ENCODE assay signal across 8 cellular contexts in the genomic region with DNA sequence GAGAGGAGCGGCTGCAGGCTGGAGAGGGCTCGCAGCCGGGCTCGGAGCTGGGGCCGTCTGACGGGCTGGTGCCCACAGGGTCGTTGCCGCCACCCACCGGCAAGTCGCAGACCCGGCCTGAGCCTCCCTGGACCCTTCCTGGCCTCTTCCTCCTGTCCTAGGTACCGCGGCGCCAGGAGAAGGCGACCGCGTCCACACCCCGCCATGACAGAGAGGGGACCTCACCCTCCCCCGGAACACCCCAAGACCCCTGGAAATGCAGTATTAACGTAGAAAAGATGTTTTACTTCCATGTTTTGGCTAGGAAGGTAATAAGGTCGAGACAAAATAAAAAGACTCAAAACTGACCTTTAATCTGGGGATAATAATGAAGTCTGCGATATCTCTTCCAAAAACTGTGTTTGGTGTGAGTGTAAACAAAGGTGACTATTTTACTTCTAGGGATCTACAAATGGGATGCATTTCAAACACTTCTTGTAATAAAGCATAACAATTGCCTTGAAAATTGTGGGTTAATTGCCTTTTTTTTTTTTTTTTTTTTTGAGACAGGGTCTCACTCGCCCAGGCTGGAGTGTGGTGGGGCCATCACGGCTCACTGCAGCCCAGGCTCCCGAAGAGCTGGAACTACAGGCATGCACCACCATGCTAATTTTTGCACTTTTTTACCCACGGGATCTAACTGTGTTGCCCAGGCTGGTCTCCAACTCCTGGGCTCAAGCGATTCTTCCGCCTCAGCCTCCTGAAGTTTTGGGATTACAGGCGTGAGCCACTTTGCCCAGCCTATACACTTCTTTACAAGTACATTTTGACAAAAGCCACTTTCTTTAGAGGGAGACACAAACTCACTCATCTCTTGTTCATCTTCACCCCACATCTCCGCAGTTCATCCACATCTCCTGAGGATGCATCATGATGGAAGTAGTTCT. TPM values are rescaled to one million over a fixed set of nuclear protein-coding genes. Genes with fewer than 3 reads are reported as not detected.
A peak's percentile ranks its signal among the peaks of the same experiment; 100 is the strongest.
DNase-seq lines count a peak whose midpoint lies in the region; ATAC-seq and TF ChIP-seq lines count a peak whose summit lies in the region.

No MANE protein-coding gene starts in this region.

- peak overlapping the region; percentile 97 for H3K27ac ChIP-seq in CD8-positive, alpha-beta T cell (ENCODE audit: low read depth, low read length)
- H3K27ac ChIP-seq in SK-N-SH (ENCODE audit: low read depth in 2 of 2, low read length in 1 of 2), result peak overlapping the region; percentile 98 to 99

- H3K36me3 ChIP-seq in CD8-positive, alpha-beta T cell (ENCODE audit: insufficient read depth, low read length), result peaks cover 33% of the 10 kb centered on the region
- peaks cover 27 to 35% of the 10 kb centered on the region in 2 experiments for H3K36me3 ChIP-seq in SK-N-SH (replicated peaks in 1 of 2; ENCODE audit: control insufficient read depth in 1 of 2, insufficient read depth in 2 of 2, low read length in 1 of 2)

- CTCF ChIA-PET in CD8-positive, alpha-beta T cell (lab: Charles Lee), result interaction anchor here (1.2 kb wide), 1 partner anchor 15 kb away, joined by 3 read pairs; the partner anchor contains the start of gene SYF2
- CTCF ChIA-PET in SK-N-SH (lab: Yijun Ruan, JAX), result interaction anchor here (0.6 to 1.4 kb wide), 6 partner anchors 9 to 789 kb away, joined by 3 to 4 read pairs (median 4); no protein-coding TSS in a partner anchor

- no peaks in the 10 kb centered on the region for H3K9me3 ChIP-seq in CD8-positive, alpha-beta T cell (ENCODE audit: low read length)
- H3K9me3 ChIP-seq in SK-N-SH, result no peaks in the 10 kb centered on the region

- H3K79me2 ChIP-seq in SK-N-SH (ENCODE audit: insufficient read depth), result peaks cover 62% of the 10 kb centered on the region

- no peaks in the 10 kb centered on the region for H3K9me2 ChIP-seq in SK-N-SH

- H3K4me1 Mint-ChIP-seq in CD8-positive, alpha-beta T cell (ENCODE audit: low read depth), result peaks cover 38% of the 10 kb centered on the region
- H3K4me1 Mint-ChIP-seq in glutamatergic neuron (ENCODE audit: low read depth, unreplicated experiment), result peaks cover 10% of the 10 kb centered on the region
- H3K4me1 Mint-ChIP-seq in stimulated activated effector memory CD8-positive, alpha-beta T cell treated with anti-CD3 and anti-CD28 coated beads, Interleukin-12 subunit alpha, Interleukin-12 subunit beta, amount 100 ng/mL, for 72 hours, result peaks cover 41% of the 10 kb centered on the region

- peak; percentile 39 for TF ChIP-seq RAD21 in SK-N-SH (IDR thresholded peaks at IDR 0.05; ENCODE audit: low read length)

- intact Hi-C loops in CD8-positive, alpha-beta T cell (cut with DNase I, micrococcal nuclease), result loop anchor here (1.0 to 10.0 kb wide), 8 partner anchors 16 to 867 kb away; partner anchors contain the start of genes SYF2 (in 2 of the 2), TMEM50A (in 2 of the 2), CLIC4 (in 1 of the 2) and MACO1 (in 1 of the 2)

- POLR2A ChIA-PET in CD8-positive, alpha-beta T cell (lab: Charles Lee), result interaction anchor here (0.6 to 5.4 kb wide), 18 partner anchors 9 to 1253 kb away, joined by 3 to 131 read pairs (median 4); partner anchors contain the start of gene SYF2
- POLR2A ChIA-PET in SK-N-SH (lab: Yijun Ruan, JAX), result interaction anchor here (0.5 to 1.7 kb wide), 9 partner anchors 8 to 1009 kb away, joined by 3 to 24 read pairs (median 3); partner anchors contain the start of genes SYF2 and TMEM50A

- H3F3A ChIP-seq in SK-N-SH (replicated peaks; ENCODE audit: insufficient read depth), result peaks cover 10% of the 10 kb centered on the region

- no peaks in the 10 kb centered on the region for H3K9me3 Mint-ChIP-seq in CD8-positive, alpha-beta T cell
- H3K9me3 Mint-ChIP-seq in glutamatergic neuron (ENCODE audit: unreplicated experiment), result peaks cover 7% of the 10 kb centered on the region
- no peaks in the 10 kb centered on the region for H3K9me3 Mint-ChIP-seq in stimulated activated effector memory CD8-positive, alpha-beta T cell treated with anti-CD3 and anti-CD28 coated beads, Interleukin-12 subunit alpha, Interleukin-12 subunit beta, amount 100 ng/mL, for 72 hours

- peak overlapping the region; percentile 82 for H3K4me3 ChIP-seq in CD8-positive, alpha-beta T cell (ENCODE audit: low read depth, low read length)
- H3K4me3 ChIP-seq in SK-N-SH (ENCODE audit: low read depth in 2 of 2, low read length in 1 of 2), result peak overlapping the region; percentile 86 to 96

- peaks cover 36% of the 10 kb centered on the region for H3K4me1 ChIP-seq in CD8-positive, alpha-beta T cell (ENCODE audit: insufficient read depth, low read length)
- peaks cover 11 to 18% of the 10 kb centered on the region in 2 experiments; a peak in 3 of 4 replicates for H3K4me1 ChIP-seq in SK-N-SH (ENCODE audit: control insufficient read depth in 1 of 2, insufficient read depth in 2 of 2, low read depth in 1 of 2, low read length in 1 of 2)

- no peak for TF ChIP-seq CTCF in CD8-positive, alpha-beta T cell (IDR thresholded peaks at IDR 0.05)
- peak; percentile 27; the same call in 1 of the 2 replicates for TF ChIP-seq CTCF in SK-N-SH (IDR thresholded peaks at IDR 0.05)
- no peak for TF ChIP-seq CTCF in glutamatergic neuron (IDR thresholded peaks at IDR 0.05; ENCODE audit: partially characterized antibody, unreplicated experiment)

- peak overlapping the region; percentile 99 for H3K27ac Mint-ChIP-seq in CD8-positive, alpha-beta T cell
- H3K27ac Mint-ChIP-seq in glutamatergic neuron (ENCODE audit: unreplicated experiment), result peak overlapping the region; percentile 92
- H3K27ac Mint-ChIP-seq in stimulated activated effector memory CD8-positive, alpha-beta T cell treated with anti-CD3 and anti-CD28 coated beads, Interleukin-12 subunit alpha, Interleukin-12 subunit beta, amount 100 ng/mL, for 72 hours, result peak overlapping the region; percentile 99

- peak overlapping the region; percentile 95 for H3K4me2 ChIP-seq in SK-N-SH

- peaks cover 34% of the 10 kb centered on the region for H4K20me1 ChIP-seq in SK-N-SH (ENCODE audit: insufficient read depth)

- H3K4me3 Mint-ChIP-seq in CD8-positive, alpha-beta T cell, result peak overlapping the region; percentile 96
- peak overlapping the region; percentile 76 for H3K4me3 Mint-ChIP-seq in glutamatergic neuron (ENCODE audit: unreplicated experiment)
- peak overlapping the region; percentile 93 for H3K4me3 Mint-ChIP-seq in stimulated activated effector memory CD8-positive, alpha-beta T cell treated with anti-CD3 and anti-CD28 coated beads, Interleukin-12 subunit alpha, Interleukin-12 subunit beta, amount 100 ng/mL, for 72 hours

- H3K27me3 ChIP-seq in CD8-positive, alpha-beta T cell (ENCODE audit: insufficient read depth, low read length), result no peaks in the 10 kb centered on the region
- H3K27me3 ChIP-seq in SK-N-SH (ENCODE audit: insufficient read depth), result no peaks in the 10 kb centered on the region

- H3K36me3 Mint-ChIP-seq in CD8-positive, alpha-beta T cell, result peaks cover 39% of the 10 kb centered on the region
- no peaks in the 10 kb centered on the region for H3K36me3 Mint-ChIP-seq in glutamatergic neuron (ENCODE audit: unreplicated experiment)
- peaks cover 64% of the 10 kb centered on the region for H3K36me3 Mint-ChIP-seq in stimulated activated effector memory CD8-positive, alpha-beta T cell treated with anti-CD3 and anti-CD28 coated beads, Interleukin-12 subunit alpha, Interleukin-12 subunit beta, amount 100 ng/mL, for 72 hours

- 31% methylated on average over 26 of the region's 30 CpGs for WGBS in SK-N-SH (ENCODE audit: low lambda C conversion rate)

- peak overlapping the region; percentile 99 for H3K9ac ChIP-seq in SK-N-SH

- no peak for DNase-seq in CD8-positive, alpha-beta T cell
- DNase-seq in SK-N-SH (no peak), glutamatergic neuron (no peak), Ammon's horn (ENCODE audit: low spot score) (no peak), KG1 (lab: John Stamatoyannopoulos, UW) (no peak)
- no peak for DNase-seq in stimulated activated effector memory CD8-positive, alpha-beta T cell treated with anti-CD3 and anti-CD28 coated beads, Interleukin-12 subunit alpha, Interleukin-12 subunit beta, amount 100 ng/mL, for 72 hours (ENCODE audit: low spot score in 2 of 2)

- no peak for TF ChIP-seq EP300 in SK-N-SH (IDR thresholded peaks at IDR 0.05; ENCODE audit: borderline replicate concordance in 1 of 2, low read depth in 1 of 2, low read length in 1 of 2)

- peak overlapping the region; percentile 66; the same call in 1 of the 2 replicates for H2AFZ ChIP-seq in SK-N-SH (ENCODE audit: low read depth)

- no peak for ATAC-seq in CD8-positive, alpha-beta T cell
- ATAC-seq in GM21737 (IDR thresholded peaks at IDR 0.05; ENCODE audit: unreplicated experiment), result peak; percentile 43
- ATAC-seq in stimulated activated effector memory CD8-positive, alpha-beta T cell treated with anti-CD3 and anti-CD28 coated beads, Interleukin-12 subunit alpha, Interleukin-12 subunit beta, amount 100 ng/mL, for 72 hours, result peak; percentile 65
- ATAC-seq in GM18517 (IDR thresholded peaks at IDR 0.05; ENCODE audit: unreplicated experiment), result no peak

- no peaks in the 10 kb centered on the region for H3K27me3 Mint-ChIP-seq in CD8-positive, alpha-beta T cell (ENCODE audit: low read depth)
- H3K27me3 Mint-ChIP-seq in glutamatergic neuron (ENCODE audit: unreplicated experiment), result peaks cover 10% of the 10 kb centered on the region

TF ChIP-seq in SK-N-SH, 30 proteins besides CTCF, POLR2A, EP300 and RAD21 (continues in another document):
- peak; percentile 65; the same call in 1 of the 2 replicates for TF ChIP-seq SIN3A (IDR thresholded peaks at IDR 0.05; ENCODE audit: borderline replicate concordance, low read depth, low read length)
- TF ChIP-seq TAF1 (IDR thresholded peaks at IDR 0.05; ENCODE audit: borderline replicate concordance, low read depth, low read length), result peak; percentile 45; the same call in 1 of the 2 replicates
- no peak for TF ChIP-seq NRF1 (IDR thresholded peaks at IDR 0.05; ENCODE audit: low read depth, low read length)
- TF ChIP-seq GATA2 (CRISPR knock-in tag; IDR thresholded peaks at IDR 0.05), result no peak; the same call in 1 of the 2 replicates
- 0 out of 2 replicates have a peak, but pooled peaks have one; percentile 25 for TF ChIP-seq YY1 (IDR thresholded peaks at IDR 0.05; ENCODE audit: low read depth)

RNA-seq across cellular contexts. Expression of gene RSRP1, which starts 0.8 kb away (rescaled TPM):
- 100 to 1,000 TPM; 472 to 482 TPM for total RNA-seq in CD8-positive, alpha-beta T cell
- polyA plus RNA-seq in SK-N-SH (2012; rRNA removed), result 126 and 191 TPM in 2 replicates
- 23.3 and 23.6 TPM in 2 replicates for polyA plus RNA-seq in SK-N-SH (2012; cell fraction: cytosol; rRNA removed)
- 1,161 and 1,530 TPM in 2 replicates for polyA plus RNA-seq in SK-N-SH (2012; cell fraction: nucleus; rRNA removed)
- total RNA-seq in glutamatergic neuron (ENCODE audit: unreplicated experiment), result 83.4 TPM

RNA-seq across cellular contexts. Expression of gene SYF2, which starts 15.8 kb away (rescaled TPM):
- total RNA-seq in CD8-positive, alpha-beta T cell, result 100 to 1,000 TPM; 103 to 118 TPM
- polyA plus RNA-seq in SK-N-SH (2012; rRNA removed), result 31.1 and 32.3 TPM in 2 replicates
- 48.7 and 78.4 TPM in 2 replicates for polyA plus RNA-seq in SK-N-SH (2012; cell fraction: cytosol; rRNA removed)
- 13.6 and 15.8 TPM in 2 replicates for polyA plus RNA-seq in SK-N-SH (2012; cell fraction: nucleus; rRNA removed)
- total RNA-seq in glutamatergic neuron (ENCODE audit: unreplicated experiment), result 32.6 TPM

RNA-seq across cellular contexts. Expression of gene RHD, which starts 24.2 kb away (rescaled TPM):
- under 1 TPM; 0.14 to 0.19 TPM for total RNA-seq in CD8-positive, alpha-beta T cell
- polyA plus RNA-seq in SK-N-SH (2012; rRNA removed), result not detected in 2 replicates
- 0.05 TPM in 1 of 2 replicates, not detected in the other for polyA plus RNA-seq in SK-N-SH (2012; cell fraction: cytosol; rRNA removed)
- not detected in 2 replicates for polyA plus RNA-seq in SK-N-SH (2012; cell fraction: nucleus; rRNA removed)
- not detected for total RNA-seq in glutamatergic neuron (ENCODE audit: unreplicated experiment)

Comparison
In these comparisons a context has a peak if more than half of its experiments do, and no peak if none do; other contexts are left out.
1. ATAC-seq: peak in GM21737 (single experiment) and stimulated activated effector memory CD8-positive, alpha-beta T cell treated with anti-CD3 and anti-CD28 coated beads, Interleukin-12 subunit alpha, Interleukin-12 subunit beta, amount 100 ng/mL, for 72 hours (single experiment); none in CD8-positive, alpha-beta T cell (single experiment) and GM18517 (single experiment).
2. Peak in every context shown above with its lines, with median percentiles within 50 percentile points of each other: H3K27ac Mint-ChIP-seq and H3K4me3 Mint-ChIP-seq.